In genomic region chr6:131952886-131953509, GRCh38 we compare ENCODE assay signal across 2 cellular contexts.
TF ChIP-seq lines count a peak whose summit lies in the region.

No MANE protein-coding gene starts in this region.

TF ChIP-seq in IMR-90, 13 proteins besides CTCF, POLR2A, EP300 and RAD21:
- no peak for TF ChIP-seq NFE2L2 (IDR thresholded peaks at IDR 0.05; ENCODE audit: low read depth, low read length)
- no peak for TF ChIP-seq MAFK (IDR thresholded peaks at IDR 0.05; ENCODE audit: low read depth, low read length)
- no peak for TF ChIP-seq SMC3 (IDR thresholded peaks at IDR 0.05; ENCODE audit: low read depth, low read length)
- no peak for TF ChIP-seq RCOR1 (IDR thresholded peaks at IDR 0.05; ENCODE audit: insufficient replicate concordance, low read length)
TF ChIP-seq in IMR-90: peak in this region for 0.

TF ChIP-seq in endothelial cell of umbilical vein, 7 proteins besides CTCF, POLR2A, EP300 and RAD21:
- TF ChIP-seq JUN (IDR thresholded peaks at IDR 0.05; ENCODE audit: borderline replicate concordance, insufficient read depth, insufficient read length, low read depth): no peak
- TF ChIP-seq GATA2 (IDR thresholded peaks at IDR 0.05; ENCODE audit: insufficient read depth, insufficient read length, low read depth, low read length): no peak
- no peak for TF ChIP-seq MYC (IDR thresholded peaks at IDR 0.05; ENCODE audit: low read depth, low read length)
- no peak for TF ChIP-seq MAX (IDR thresholded peaks at IDR 0.05; ENCODE audit: insufficient read depth, insufficient read length)
- no peak for TF ChIP-seq POLR2AphosphoS5 (IDR thresholded peaks at IDR 0.05; ENCODE audit: insufficient read depth, low read depth, low read length)
- no peak for TF ChIP-seq FOS (IDR thresholded peaks at IDR 0.05; ENCODE audit: borderline replicate concordance, insufficient read depth, low read length)
- TF ChIP-seq EZH2 (IDR thresholded peaks at IDR 0.05; ENCODE audit: borderline replicate concordance, low read depth, low read length, severe bottlenecking): no peak
